In the genomic region with DNA sequence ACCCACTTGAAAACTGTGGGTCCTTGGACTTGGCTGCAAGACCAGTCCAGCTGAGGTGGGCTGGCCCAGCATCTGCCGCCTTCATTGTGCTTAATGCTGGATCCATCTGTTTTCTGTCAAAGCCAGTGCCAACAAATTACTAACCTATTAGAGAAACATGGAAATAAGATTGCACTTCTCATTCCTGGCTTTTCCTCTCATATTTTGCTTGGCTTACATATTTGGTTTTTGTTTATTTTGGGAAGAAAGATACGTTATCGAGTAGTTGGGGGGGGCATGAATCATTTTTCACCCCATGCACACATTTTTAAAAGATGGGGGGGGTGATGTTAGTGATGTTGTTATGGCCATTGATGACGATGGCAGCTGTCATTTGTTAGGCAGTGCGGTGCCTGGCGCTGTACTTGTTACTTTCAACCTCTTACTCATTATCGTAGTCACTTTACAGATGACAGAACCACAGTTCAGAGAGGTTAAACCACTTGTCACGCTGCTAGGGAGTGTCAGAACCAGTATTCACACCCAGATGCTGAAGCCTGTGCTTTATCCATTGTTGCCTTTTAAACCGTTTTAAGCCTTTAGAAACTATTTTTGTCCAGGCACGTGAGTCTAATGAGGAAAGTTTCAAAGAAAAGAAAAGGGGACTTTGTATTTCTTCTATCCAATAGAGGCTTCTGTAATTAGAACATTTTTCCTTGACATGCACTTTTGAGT, we compare ENCODE assay signal across 9 cellular contexts.
DNase-seq lines count a peak whose midpoint lies in the region; ATAC-seq and TF ChIP-seq lines count a peak whose summit lies in the region.
"Had no signal": no experiment of that assay in that cellular context is flagged by ENCODE, and none has a peak within 500 bp of the region (broad histone marks: within the 10 kb centered on the region; RNA-seq: fewer than 3 reads in every experiment).

No MANE protein-coding gene starts in this region.

- H3K4me3 ChIP-seq in AG10803 (ENCODE audit: low read length) = no peak overlapping the region
- no peak overlapping the region for H3K4me3 ChIP-seq in brain microvascular endothelial cell (ENCODE audit: low read depth, low read length)

- no peaks in the 10 kb centered on the region for H3K27me3 Mint-ChIP-seq in activated T-helper 2 cell treated with anti-CD3 and anti-CD28 coated beads, Interferon-gamma antibody, Interleukin-2, Interleukin-4, amounts not matched to agents 10 μg/mL and 5 μg/mL and 100 μg/mL, durations not matched to agents 14 hours and 24 hours and 36 hours (ENCODE audit: low read depth)

- ATAC-seq in GM21528 (IDR thresholded peaks at IDR 0.05; ENCODE audit: low FRiP score, unreplicated experiment) = no peak
- no peak for ATAC-seq in HG03159 (IDR thresholded peaks at IDR 0.05; ENCODE audit: unreplicated experiment)

- H3K27ac Mint-ChIP-seq in activated T-helper 2 cell treated with anti-CD3 and anti-CD28 coated beads, Interferon-gamma antibody, Interleukin-2, Interleukin-4, amounts not matched to agents 10 μg/mL and 5 μg/mL and 100 μg/mL, durations not matched to agents 14 hours and 24 hours and 36 hours = no peak overlapping the region

- no peaks in the 10 kb centered on the region for H3K27me3 ChIP-seq in brain microvascular endothelial cell (replicated peaks)

- H3K4me1 Mint-ChIP-seq in activated T-helper 2 cell treated with anti-CD3 and anti-CD28 coated beads, Interferon-gamma antibody, Interleukin-2, Interleukin-4, amounts not matched to agents 10 μg/mL and 5 μg/mL and 100 μg/mL, durations not matched to agents 14 hours and 24 hours and 36 hours (ENCODE audit: low read depth) = peaks cover 8% of the 10 kb centered on the region

- DNase-seq in AG10803 (ENCODE audit: low read depth) (peak; percentile 80), HS-27A (ENCODE audit: low read depth) (peak; percentile 74), brain microvascular endothelial cell (peak; percentile 96), myocyte (ENCODE audit: low read depth) (peak; percentile 81), DMS114 treated with DMSO at 0.1 percent for 48 hours (lab: John Stamatoyannopoulos, UW; ENCODE audit: unreplicated experiment) (no peak)
- no peak for DNase-seq in activated T-helper 2 cell treated with anti-CD3 and anti-CD28 coated beads, Interferon-gamma antibody, Interleukin-2, Interleukin-4, amounts not matched to agents 10 μg/mL and 5 μg/mL and 100 μg/mL, durations not matched to agents 14 hours and 24 hours and 36 hours (ENCODE audit: low spot score)
- DNase-seq: GDM1 had no signal

- intact Hi-C loops in activated T-helper 2 cell treated with anti-CD3 and anti-CD28 coated beads, Interferon-gamma antibody, Interleukin-2, Interleukin-4, amounts not matched to agents 10 μg/mL and 5 μg/mL and 100 μg/mL, durations not matched to agents 14 hours and 24 hours and 36 hours (cut with micrococcal nuclease) = no loop called here

- in situ Hi-C loops in brain microvascular endothelial cell (cut with HindIII; ENCODE audit: low pct_ligation_motif_present, low sequenced_read_pairs) = no loop called here

- H3K9me3 Mint-ChIP-seq in activated T-helper 2 cell treated with anti-CD3 and anti-CD28 coated beads, Interferon-gamma antibody, Interleukin-2, Interleukin-4, amounts not matched to agents 10 μg/mL and 5 μg/mL and 100 μg/mL, durations not matched to agents 14 hours and 24 hours and 36 hours = no peaks in the 10 kb centered on the region

- H3K4me3 Mint-ChIP-seq in activated T-helper 2 cell treated with anti-CD3 and anti-CD28 coated beads, Interferon-gamma antibody, Interleukin-2, Interleukin-4, amounts not matched to agents 10 μg/mL and 5 μg/mL and 100 μg/mL, durations not matched to agents 14 hours and 24 hours and 36 hours (ENCODE audit: low read depth) = no peak overlapping the region

- TF ChIP-seq CTCF in AG10803 (conservative IDR thresholded peaks at IDR 0.05; ENCODE audit: low read length) (no peak), brain microvascular endothelial cell (IDR thresholded peaks at IDR 0.05; ENCODE audit: low read depth, low read length, missing control alignments) (no peak)

- peak overlapping the region; percentile 94 for H3K27ac ChIP-seq in brain microvascular endothelial cell

- peaks cover 22% of the 10 kb centered on the region for H3K36me3 Mint-ChIP-seq in activated T-helper 2 cell treated with anti-CD3 and anti-CD28 coated beads, Interferon-gamma antibody, Interleukin-2, Interleukin-4, amounts not matched to agents 10 μg/mL and 5 μg/mL and 100 μg/mL, durations not matched to agents 14 hours and 24 hours and 36 hours (ENCODE audit: low read depth)

- no peaks in the 10 kb centered on the region for H3K36me3 ChIP-seq in brain microvascular endothelial cell (replicated peaks)

Comparison
In these comparisons a context has a peak if more than half of its experiments do, and no peak if none do; other contexts are left out.
1. DNase-seq: peak in AG10803 (single experiment), HS-27A (single experiment), brain microvascular endothelial cell (single experiment) and myocyte (single experiment); none in DMS114 treated with DMSO at 0.1 percent for 48 hours (single experiment) and activated T-helper 2 cell treated with anti-CD3 and anti-CD28 coated beads, Interferon-gamma antibody, Interleukin-2, Interleukin-4, amounts not matched to agents 10 μg/mL and 5 μg/mL and 100 μg/mL, durations not matched to agents 14 hours and 24 hours and 36 hours (single experiment).